ENCODE assay signal across 18 cellular contexts in genomic region chr3:41244620-41245336, GRCh38. TPM values are rescaled to one million over a fixed set of nuclear protein-coding genes. Genes with fewer than 3 reads are reported as not detected.
DNase-seq lines count a peak whose midpoint lies in the region; ATAC-seq and TF ChIP-seq lines count a peak whose summit lies in the region.
"Had no signal": no experiment of that assay in that cellular context is flagged by ENCODE, and none has a peak within 500 bp of the region (broad histone marks: within the 10 kb centered on the region; RNA-seq: fewer than 3 reads in every experiment).

No MANE protein-coding gene starts in this region.

- TF ChIP-seq CTCF in natural killer cell (IDR thresholded peaks at IDR 0.05): no peak
- TF ChIP-seq CTCF in mesothelial cell of epicardium (IDR thresholded peaks at IDR 0.05; ENCODE audit: unreplicated experiment): no peak

- no peak overlapping the region for H3K4me3 ChIP-seq in HAP-1
- H3K4me3 ChIP-seq: body of pancreas had no signal

- H3K36me3 ChIP-seq in HAP-1 (replicated peaks): peaks cover 20% of the 10 kb centered on the region

- peak overlapping the region; percentile 54 to 70 for H3K27ac Mint-ChIP-seq in natural killer cell
- no peak overlapping the region for H3K27ac Mint-ChIP-seq in natural killer cell treated with Interleukin-12 subunit alpha and Interleukin-12 subunit beta and Interleukin-15 and Interleukin-18, amount 100 ng/mL, for 72 hours
- H3K27ac Mint-ChIP-seq in activated T-helper 17 cell treated with anti-CD3 and anti-CD28 coated beads, Interleukin-2, amount 50 U/mL, for 72 hours: peak overlapping the region; percentile 33
- peak overlapping the region; percentile 77 for H3K27ac Mint-ChIP-seq in mesothelial cell of epicardium
- H3K27ac Mint-ChIP-seq in stimulated activated effector memory CD8-positive, alpha-beta T cell treated with anti-CD3 and anti-CD28 coated beads, Interleukin-12 subunit alpha, Interleukin-12 subunit beta, amount 100 ng/mL, for 72 hours: no peak overlapping the region
- H3K27ac Mint-ChIP-seq: activated T-helper 1 cell treated with anti-CD3 and anti-CD28 coated beads, Interleukin-12 subunit alpha, Interleukin-12 subunit beta, Interleukin-2, Interleukin-4 antibody, amounts not matched to agents 30 ng/mL and 10 ng/mL and 1 ng/mL, durations not matched to agents 14 hours and 24 hours and 36 hours had no signal

- no peaks in the 10 kb centered on the region for H3K27me3 ChIP-seq in HAP-1 (ENCODE audit: low read depth)
- H3K27me3 ChIP-seq: body of pancreas had no signal

- no peaks in the 10 kb centered on the region for H3K27me3 Mint-ChIP-seq in natural killer cell (ENCODE audit: low read depth in 2 of 2)
- H3K27me3 Mint-ChIP-seq in natural killer cell treated with Interleukin-12 subunit alpha and Interleukin-12 subunit beta and Interleukin-15 and Interleukin-18, amount 100 ng/mL, for 72 hours: no peaks in the 10 kb centered on the region
- H3K27me3 Mint-ChIP-seq in activated T-helper 17 cell treated with anti-CD3 and anti-CD28 coated beads, Interleukin-2, amount 50 U/mL, for 72 hours: no peaks in the 10 kb centered on the region
- no peaks in the 10 kb centered on the region for H3K27me3 Mint-ChIP-seq in mesothelial cell of epicardium (ENCODE audit: low read depth)

- H3K9me3 Mint-ChIP-seq in natural killer cell (no peaks in the 10 kb centered on the region), mesothelial cell of epicardium (no peaks in the 10 kb centered on the region)
- H3K9me3 Mint-ChIP-seq in natural killer cell treated with Interleukin-12 subunit alpha and Interleukin-12 subunit beta and Interleukin-15 and Interleukin-18, amount 100 ng/mL, for 72 hours: no peaks in the 10 kb centered on the region
- no peaks in the 10 kb centered on the region for H3K9me3 Mint-ChIP-seq in activated T-helper 17 cell treated with anti-CD3 and anti-CD28 coated beads, Interleukin-2, amount 50 U/mL, for 72 hours
- no peaks in the 10 kb centered on the region for H3K9me3 Mint-ChIP-seq in stimulated activated effector memory CD8-positive, alpha-beta T cell treated with anti-CD3 and anti-CD28 coated beads, Interleukin-12 subunit alpha, Interleukin-12 subunit beta, amount 100 ng/mL, for 72 hours
- H3K9me3 Mint-ChIP-seq: activated T-helper 1 cell treated with anti-CD3 and anti-CD28 coated beads, Interleukin-12 subunit alpha, Interleukin-12 subunit beta, Interleukin-2, Interleukin-4 antibody, amounts not matched to agents 30 ng/mL and 10 ng/mL and 1 ng/mL, durations not matched to agents 14 hours and 24 hours and 36 hours had no signal

- ATAC-seq in natural killer cell: peak in 1 of 3 donors; percentile 16
- ATAC-seq in natural killer cell treated with Interleukin-12 subunit alpha and Interleukin-12 subunit beta and Interleukin-15 and Interleukin-18, amount 100 ng/mL, for 72 hours: no peak
- ATAC-seq in activated T-helper 17 cell treated with anti-CD3 and anti-CD28 coated beads, Interleukin-2, amount 50 U/mL, for 72 hours (replicated peaks): peak; percentile 35
- ATAC-seq in stimulated activated effector memory CD8-positive, alpha-beta T cell treated with anti-CD3 and anti-CD28 coated beads, Interleukin-12 subunit alpha, Interleukin-12 subunit beta, amount 100 ng/mL, for 72 hours: no peak

- H3K4me3 Mint-ChIP-seq in natural killer cell (no peak overlapping the region), mesothelial cell of epicardium (no peak overlapping the region)
- H3K4me3 Mint-ChIP-seq in natural killer cell treated with Interleukin-12 subunit alpha and Interleukin-12 subunit beta and Interleukin-15 and Interleukin-18, amount 100 ng/mL, for 72 hours: no peak overlapping the region
- H3K4me3 Mint-ChIP-seq in activated T-helper 17 cell treated with anti-CD3 and anti-CD28 coated beads, Interleukin-2, amount 50 U/mL, for 72 hours: no peak overlapping the region
- H3K4me3 Mint-ChIP-seq in stimulated activated effector memory CD8-positive, alpha-beta T cell treated with anti-CD3 and anti-CD28 coated beads, Interleukin-12 subunit alpha, Interleukin-12 subunit beta, amount 100 ng/mL, for 72 hours: no peak overlapping the region
- H3K4me3 Mint-ChIP-seq: activated T-helper 1 cell treated with anti-CD3 and anti-CD28 coated beads, Interleukin-12 subunit alpha, Interleukin-12 subunit beta, Interleukin-2, Interleukin-4 antibody, amounts not matched to agents 30 ng/mL and 10 ng/mL and 1 ng/mL, durations not matched to agents 14 hours and 24 hours and 36 hours had no signal

- H3K9me3 ChIP-seq in HAP-1: no peaks in the 10 kb centered on the region
- H3K9me3 ChIP-seq: body of pancreas had no signal

- in situ Hi-C loops in HAP-1 (cut with MboI; ENCODE audit: low sequenced_read_pairs): no loop called here

- H3K36me3 Mint-ChIP-seq in natural killer cell (peaks cover 8% of the 10 kb centered on the region), mesothelial cell of epicardium (peaks cover 12% of the 10 kb centered on the region)
- H3K36me3 Mint-ChIP-seq in natural killer cell treated with Interleukin-12 subunit alpha and Interleukin-12 subunit beta and Interleukin-15 and Interleukin-18, amount 100 ng/mL, for 72 hours: peaks cover 7% of the 10 kb centered on the region
- H3K36me3 Mint-ChIP-seq in activated T-helper 17 cell treated with anti-CD3 and anti-CD28 coated beads, Interleukin-2, amount 50 U/mL, for 72 hours (ENCODE audit: low read depth): peaks cover 35% of the 10 kb centered on the region
- peaks cover 39% of the 10 kb centered on the region for H3K36me3 Mint-ChIP-seq in stimulated activated effector memory CD8-positive, alpha-beta T cell treated with anti-CD3 and anti-CD28 coated beads, Interleukin-12 subunit alpha, Interleukin-12 subunit beta, amount 100 ng/mL, for 72 hours

- H3K4me1 ChIP-seq in HAP-1: no peaks in the 10 kb centered on the region

- intact Hi-C loops in natural killer cell (cut with micrococcal nuclease): no loop called here

- H3K4me1 Mint-ChIP-seq in natural killer cell (peaks cover 10 to 22% of the 10 kb centered on the region in 2 donors), mesothelial cell of epicardium (peaks cover 34% of the 10 kb centered on the region)
- peaks cover 0 to 12% of the 10 kb centered on the region in 2 donors for H3K4me1 Mint-ChIP-seq in natural killer cell treated with Interleukin-12 subunit alpha and Interleukin-12 subunit beta and Interleukin-15 and Interleukin-18, amount 100 ng/mL, for 72 hours (ENCODE audit: low read depth in 2 of 2)
- H3K4me1 Mint-ChIP-seq in activated T-helper 17 cell treated with anti-CD3 and anti-CD28 coated beads, Interleukin-2, amount 50 U/mL, for 72 hours: no peaks in the 10 kb centered on the region
- H3K4me1 Mint-ChIP-seq in stimulated activated effector memory CD8-positive, alpha-beta T cell treated with anti-CD3 and anti-CD28 coated beads, Interleukin-12 subunit alpha, Interleukin-12 subunit beta, amount 100 ng/mL, for 72 hours: no peaks in the 10 kb centered on the region

- DNase-seq in natural killer cell (no peak), mesothelial cell of epicardium (ENCODE audit: low spot score in 2 of 2, unreplicated experiment in 2 of 2) (no peak), HAP-1 (ENCODE audit: low spot score in 2 of 2) (no peak), GDM1 (lab: John Stamatoyannopoulos, UW) (no peak)
- no peak for DNase-seq in natural killer cell treated with Interleukin-12 subunit alpha and Interleukin-12 subunit beta and Interleukin-15 and Interleukin-18, amount 100 ng/mL, for 72 hours (ENCODE audit: low spot score)
- no peak for DNase-seq in stimulated activated effector memory CD8-positive, alpha-beta T cell treated with anti-CD3 and anti-CD28 coated beads, Interleukin-12 subunit alpha, Interleukin-12 subunit beta, amount 100 ng/mL, for 72 hours (ENCODE audit: low spot score in 2 of 2)
- no peak for DNase-seq in stimulated activated naive CD4-positive, alpha-beta T cell (lab: John Stamatoyannopoulos, UW)
- DNase-seq: activated CD4-positive, CD25-positive, alpha-beta regulatory T cell treated with anti-CD3 and anti-CD28 coated beads, Interleukin-2, amount 50 U/mL, for 72 hours; body of pancreas; DMS153; KBM-7; kidney; MM.1S; NCI-H1417 treated with DMSO at 0.1 percent for 48 hours; NCI-H2107; substantia nigra had no signal

RNA-seq across cellular contexts. Expression of gene CTNNB1, which starts 45.5 kb away (rescaled TPM):
- total RNA-seq in natural killer cell: 100 to 1,000 TPM; 213 to 258 (median 230) TPM
- total RNA-seq in natural killer cell treated with Interleukin-12 subunit alpha and Interleukin-12 subunit beta and Interleukin-15 and Interleukin-18, amount 100 ng/mL, for 72 hours: 100 to 1,000 TPM; 140 to 155 TPM
- total RNA-seq in activated T-helper 17 cell treated with anti-CD3 and anti-CD28 coated beads, Interleukin-2, amount 50 U/mL, for 72 hours: 100 to 1,000 TPM; 109 to 150 TPM
- 534 to 545 TPM (median 537 TPM) in 3 replicates for total RNA-seq in mesothelial cell of epicardium

Comparison
In these comparisons a context has a peak if more than half of its experiments do, and no peak if none do; other contexts are left out.
1. H3K27ac Mint-ChIP-seq: peak in natural killer cell (2 of 2), activated T-helper 17 cell treated with anti-CD3 and anti-CD28 coated beads, Interleukin-2, amount 50 U/mL, for 72 hours (single experiment) and mesothelial cell of epicardium (single experiment); none in natural killer cell treated with Interleukin-12 subunit alpha and Interleukin-12 subunit beta and Interleukin-15 and Interleukin-18, amount 100 ng/mL, for 72 hours (0 of 2) and stimulated activated effector memory CD8-positive, alpha-beta T cell treated with anti-CD3 and anti-CD28 coated beads, Interleukin-12 subunit alpha, Interleukin-12 subunit beta, amount 100 ng/mL, for 72 hours (single experiment).